In the genomic region with DNA sequence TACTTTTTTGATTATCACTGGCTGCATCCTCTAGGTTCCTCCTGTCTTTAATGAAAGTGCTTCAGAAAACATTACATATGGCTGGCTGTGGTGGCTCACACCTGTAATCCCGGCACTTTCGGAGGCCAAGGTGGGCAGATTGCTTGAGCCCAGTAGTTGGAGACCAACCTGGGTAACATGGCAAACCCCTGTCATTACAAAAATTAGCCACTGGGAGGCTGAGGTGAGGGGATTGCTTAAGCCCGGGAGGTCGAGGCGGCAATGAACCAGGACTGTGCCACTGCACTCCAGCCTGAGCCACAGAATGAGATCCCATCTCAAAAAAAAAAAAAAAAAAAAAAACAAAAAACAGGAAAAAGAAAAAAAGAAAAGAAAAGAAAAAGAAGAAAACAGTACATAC, we compare ENCODE assay signal across 11 cellular contexts. TPM values are rescaled to one million over a fixed set of nuclear protein-coding genes. Genes with fewer than 3 reads are reported as not detected.
DNase-seq lines count a peak whose midpoint lies in the region; ATAC-seq, FAIRE-seq and TF ChIP-seq lines count a peak whose summit lies in the region.
"Had no signal": no experiment of that assay in that cellular context is flagged by ENCODE, and none has a peak within 500 bp of the region (broad histone marks: within the 10 kb centered on the region; RNA-seq: fewer than 3 reads in every experiment).

No MANE protein-coding gene starts in this region.

- H3K79me2 ChIP-seq in Loucy (ENCODE audit: insufficient read depth, low read length) (no peaks in the 10 kb centered on the region), smooth muscle cell (ENCODE audit: low read depth) (no peaks in the 10 kb centered on the region)

- H3K27me3 ChIP-seq in Loucy (ENCODE audit: insufficient read depth, low read length, poor library complexity, severe bottlenecking), result no peaks in the 10 kb centered on the region
- H3K27me3 ChIP-seq in endodermal cell (ENCODE audit: control insufficient read depth, insufficient read depth, low read length, poor library complexity, severe bottlenecking), result no peaks in the 10 kb centered on the region
- no peaks in the 10 kb centered on the region for H3K27me3 ChIP-seq in smooth muscle cell (ENCODE audit: low read depth)

- POLR2A ChIA-PET in activated CD8-positive, alpha-beta T cell treated with anti-CD3 and anti-CD28 coated beads for 36 hours (lab: Charles Lee), result no interaction called here
- POLR2A ChIA-PET in activated CD8-positive, alpha-beta T cell treated with anti-CD3 and anti-CD28 coated beads, Interleukin-2, amount 10 ng/mL, durations not matched to agents 7 days and 5 days (lab: Charles Lee), result no interaction called here

- H3K9me3 ChIP-seq in Loucy (ENCODE audit: insufficient read depth, low read depth, low read length) (no peaks in the 10 kb centered on the region), endodermal cell (ENCODE audit: control insufficient read depth, low read length) (peaks cover 10% of the 10 kb centered on the region), smooth muscle cell (replicated peaks; ENCODE audit: low read depth) (no peaks in the 10 kb centered on the region)
- H3K9me3 ChIP-seq: HAP-1 had no signal

- no peak for DNase-seq in activated CD8-positive, alpha-beta T cell treated with anti-CD3 and anti-CD28 coated beads for 36 hours
- DNase-seq in activated CD8-positive, alpha-beta T cell treated with anti-CD3 and anti-CD28 coated beads, Interleukin-2, amount 10 ng/mL, durations not matched to agents 7 days and 5 days, result no peak
- DNase-seq in endodermal cell (peak; percentile 78), smooth muscle cell (lab: John Stamatoyannopoulos, UW; ENCODE audit: unreplicated experiment) (no peak), GM12892 (ENCODE audit: insufficient read length) (no peak), ureter (ENCODE audit: low spot score) (no peak)
- DNase-seq in effector memory CD8-positive, alpha-beta T cell, result no peak
- DNase-seq: activated T-cell treated with anti-CD3 and anti-CD28 coated beads, Interleukin-2, amount 50 U/mL, for 1 hour; CD4-positive, alpha-beta memory T cell had no signal

- H4K20me1 ChIP-seq in Loucy (ENCODE audit: insufficient read depth, low read length, poor library complexity, severe bottlenecking) (no peaks in the 10 kb centered on the region), smooth muscle cell (ENCODE audit: low read depth) (no peaks in the 10 kb centered on the region)

- peak; percentile 66 for ATAC-seq in activated CD8-positive, alpha-beta T cell treated with anti-CD3 and anti-CD28 coated beads for 36 hours
- ATAC-seq in activated CD8-positive, alpha-beta T cell treated with anti-CD3 and anti-CD28 coated beads, Interleukin-2, amount 10 ng/mL, durations not matched to agents 7 days and 5 days, result no peak
- ATAC-seq in effector memory CD8-positive, alpha-beta T cell (replicated peaks), result no peak

- CTCF ChIA-PET in activated CD8-positive, alpha-beta T cell treated with anti-CD3 and anti-CD28 coated beads for 36 hours (lab: Charles Lee), result no interaction called here
- CTCF ChIA-PET in activated CD8-positive, alpha-beta T cell treated with anti-CD3 and anti-CD28 coated beads, Interleukin-2, amount 10 ng/mL, durations not matched to agents 7 days and 5 days (lab: Charles Lee), result interaction anchor here (1.1 kb wide), 1 partner anchor 34 kb away, joined by 4 read pairs; no protein-coding TSS in a partner anchor

- peaks cover 21% of the 10 kb centered on the region for H3K36me3 Mint-ChIP-seq in activated CD8-positive, alpha-beta T cell treated with anti-CD3 and anti-CD28 coated beads for 36 hours (ENCODE audit: low read depth)
- peaks cover 13% of the 10 kb centered on the region for H3K36me3 Mint-ChIP-seq in activated CD8-positive, alpha-beta T cell treated with anti-CD3 and anti-CD28 coated beads, Interleukin-2, amount 10 ng/mL, durations not matched to agents 7 days and 5 days (ENCODE audit: low read depth)
- H3K36me3 Mint-ChIP-seq in endodermal cell (ENCODE audit: low read depth), result peaks cover 66% of the 10 kb centered on the region
- H3K36me3 Mint-ChIP-seq in effector memory CD8-positive, alpha-beta T cell (ENCODE audit: insufficient read depth), result no peaks in the 10 kb centered on the region

- H2AFZ ChIP-seq in Loucy (ENCODE audit: low read length), result no peak overlapping the region
- no peak overlapping the region for H2AFZ ChIP-seq in smooth muscle cell (ENCODE audit: low read depth)

- H3K4me3 ChIP-seq in Loucy (ENCODE audit: low read length, poor library complexity, severe bottlenecking), result no peak overlapping the region
- no peak overlapping the region for H3K4me3 ChIP-seq in endodermal cell (ENCODE audit: low read length)
- H3K4me3 ChIP-seq in smooth muscle cell, result no peak overlapping the region
- H3K4me3 ChIP-seq: HAP-1 had no signal

- peaks cover 4% of the 10 kb centered on the region for H3K9me3 Mint-ChIP-seq in activated CD8-positive, alpha-beta T cell treated with anti-CD3 and anti-CD28 coated beads for 36 hours
- no peaks in the 10 kb centered on the region for H3K9me3 Mint-ChIP-seq in activated CD8-positive, alpha-beta T cell treated with anti-CD3 and anti-CD28 coated beads, Interleukin-2, amount 10 ng/mL, durations not matched to agents 7 days and 5 days (ENCODE audit: insufficient read depth)
- H3K9me3 Mint-ChIP-seq in endodermal cell, result peaks cover 13% of the 10 kb centered on the region
- H3K9me3 Mint-ChIP-seq in effector memory CD8-positive, alpha-beta T cell, result no peaks in the 10 kb centered on the region
- H3K9me3 Mint-ChIP-seq: CD4-positive, alpha-beta memory T cell had no signal

- FAIRE-seq in GM12892 (lab: Jason Lieb, UNC), result no peak

- no peaks in the 10 kb centered on the region for H3K4me1 Mint-ChIP-seq in activated CD8-positive, alpha-beta T cell treated with anti-CD3 and anti-CD28 coated beads for 36 hours (ENCODE audit: low read depth)
- H3K4me1 Mint-ChIP-seq in activated CD8-positive, alpha-beta T cell treated with anti-CD3 and anti-CD28 coated beads, Interleukin-2, amount 10 ng/mL, durations not matched to agents 7 days and 5 days (ENCODE audit: low read depth), result no peaks in the 10 kb centered on the region
- peaks cover 30% of the 10 kb centered on the region for H3K4me1 Mint-ChIP-seq in endodermal cell
- no peaks in the 10 kb centered on the region for H3K4me1 Mint-ChIP-seq in effector memory CD8-positive, alpha-beta T cell (ENCODE audit: low read depth in 2 of 2)
- H3K4me1 Mint-ChIP-seq: CD4-positive, alpha-beta memory T cell had no signal

- TF ChIP-seq POLR2A in GM12892 (IDR thresholded peaks at IDR 0.05; ENCODE audit: low read depth, low read length), result no peak

- no peaks in the 10 kb centered on the region for H3K27me3 Mint-ChIP-seq in activated CD8-positive, alpha-beta T cell treated with anti-CD3 and anti-CD28 coated beads for 36 hours
- no peaks in the 10 kb centered on the region for H3K27me3 Mint-ChIP-seq in activated CD8-positive, alpha-beta T cell treated with anti-CD3 and anti-CD28 coated beads, Interleukin-2, amount 10 ng/mL, durations not matched to agents 7 days and 5 days (ENCODE audit: low read depth)
- no peaks in the 10 kb centered on the region for H3K27me3 Mint-ChIP-seq in endodermal cell (ENCODE audit: insufficient read depth)
- H3K27me3 Mint-ChIP-seq in effector memory CD8-positive, alpha-beta T cell, result no peaks in the 10 kb centered on the region
- H3K27me3 Mint-ChIP-seq: CD4-positive, alpha-beta memory T cell had no signal

- no peak overlapping the region for H3K27ac Mint-ChIP-seq in activated CD8-positive, alpha-beta T cell treated with anti-CD3 and anti-CD28 coated beads for 36 hours
- H3K27ac Mint-ChIP-seq in activated CD8-positive, alpha-beta T cell treated with anti-CD3 and anti-CD28 coated beads, Interleukin-2, amount 10 ng/mL, durations not matched to agents 7 days and 5 days, result no peak overlapping the region
- peak overlapping the region; percentile 84 for H3K27ac Mint-ChIP-seq in endodermal cell
- H3K27ac Mint-ChIP-seq in effector memory CD8-positive, alpha-beta T cell, result no peak overlapping the region
- H3K27ac Mint-ChIP-seq: CD4-positive, alpha-beta memory T cell had no signal

- intact Hi-C loops in activated CD8-positive, alpha-beta T cell treated with anti-CD3 and anti-CD28 coated beads for 36 hours (cut with micrococcal nuclease), result no loop called here

- H3K36me3 ChIP-seq in Loucy (ENCODE audit: insufficient read depth, low read length) (peaks cover 10% of the 10 kb centered on the region; the same call in 1 of the 2 replicates), endodermal cell (ENCODE audit: control insufficient read depth, insufficient read depth, low read length) (peaks cover 16% of the 10 kb centered on the region), smooth muscle cell (ENCODE audit: low read depth) (no peaks in the 10 kb centered on the region)

- H3K4me3 Mint-ChIP-seq in activated CD8-positive, alpha-beta T cell treated with anti-CD3 and anti-CD28 coated beads for 36 hours, result no peak overlapping the region
- no peak overlapping the region for H3K4me3 Mint-ChIP-seq in activated CD8-positive, alpha-beta T cell treated with anti-CD3 and anti-CD28 coated beads, Interleukin-2, amount 10 ng/mL, durations not matched to agents 7 days and 5 days
- no peak overlapping the region for H3K4me3 Mint-ChIP-seq in endodermal cell
- no peak overlapping the region for H3K4me3 Mint-ChIP-seq in effector memory CD8-positive, alpha-beta T cell
- H3K4me3 Mint-ChIP-seq: CD4-positive, alpha-beta memory T cell had no signal

- no peaks in the 10 kb centered on the region for H3K9me2 ChIP-seq in Loucy (replicated peaks; ENCODE audit: low read depth, low read length)

- 91 to 94% methylated on average over 5 of the region's 5 CpGs for WGBS in endodermal cell (ENCODE audit: insufficient coverage in 1 of 2, insufficient read length in 1 of 2), 2 experiments
- 82% methylated on average over 5 of the region's 5 CpGs for WGBS in smooth muscle cell (ENCODE audit: low lambda C conversion rate)

- H3K9ac ChIP-seq in Loucy (ENCODE audit: low read depth, low read length, poor library complexity, severe bottlenecking), result no peak overlapping the region
- H3K9ac ChIP-seq in endodermal cell (ENCODE audit: extremely low read depth, low read length, poor library complexity, severe bottlenecking), result no peak overlapping the region
- no peak overlapping the region for H3K9ac ChIP-seq in smooth muscle cell (ENCODE audit: low read depth)

- H3K27ac ChIP-seq in endodermal cell (ENCODE audit: low read depth, low read length), result no peak overlapping the region
- no peak overlapping the region for H3K27ac ChIP-seq in smooth muscle cell (ENCODE audit: low read depth)

- H3K4me2 ChIP-seq in Loucy (ENCODE audit: low read depth, low read length, poor library complexity, severe bottlenecking), result no peak overlapping the region
- H3K4me2 ChIP-seq in smooth muscle cell, result no peak overlapping the region

- H3K4me1 ChIP-seq in Loucy (ENCODE audit: insufficient read depth, low read length, poor library complexity, severe bottlenecking), result no peaks in the 10 kb centered on the region
- peaks cover 4% of the 10 kb centered on the region for H3K4me1 ChIP-seq in endodermal cell (ENCODE audit: control insufficient read depth, insufficient read depth, low read length)
- no peaks in the 10 kb centered on the region for H3K4me1 ChIP-seq in smooth muscle cell (ENCODE audit: low read depth)
- H3K4me1 ChIP-seq: HAP-1 had no signal

- H3F3A ChIP-seq in Loucy (ENCODE audit: low read depth) (no peaks in the 10 kb centered on the region), smooth muscle cell (ENCODE audit: low read depth) (no peaks in the 10 kb centered on the region)

- peak; percentile 30 for TF ChIP-seq CTCF in activated CD8-positive, alpha-beta T cell treated with anti-CD3 and anti-CD28 coated beads for 36 hours (IDR thresholded peaks at IDR 0.05)
- TF ChIP-seq CTCF in Loucy (conservative IDR thresholded peaks at IDR 0.05; ENCODE audit: low read length), result peak; percentile 39
- TF ChIP-seq CTCF in endodermal cell (conservative IDR thresholded peaks at IDR 0.05), result peak; percentile 68
- peak; percentile 15 for TF ChIP-seq CTCF in smooth muscle cell (IDR thresholded peaks at IDR 0.05; ENCODE audit: borderline replicate concordance, insufficient read depth, poor library complexity, severe bottlenecking)

RNA-seq across cellular contexts. Expression of a gene that starts 35.3 kb away (rescaled TPM):
- total RNA-seq in activated CD8-positive, alpha-beta T cell treated with anti-CD3 and anti-CD28 coated beads for 36 hours, result 1 to 10 TPM; 5.8 to 6.3 TPM
- total RNA-seq in activated CD8-positive, alpha-beta T cell treated with anti-CD3 and anti-CD28 coated beads, Interleukin-2, amount 10 ng/mL, durations not matched to agents 7 days and 5 days, result 1 to 10 TPM; 3.6 to 3.8 TPM
- 10 to 100 TPM; 18.0 to 28.6 TPM for total RNA-seq in endodermal cell
- polyA plus RNA-seq in endodermal cell (2013, experiment 1 of 2), result 8.2 TPM
- 7.8 TPM for polyA plus RNA-seq in endodermal cell (2013, experiment 2 of 2)
- 2.7 and 3.5 TPM in 2 replicates for total RNA-seq in smooth muscle cell
- polyA plus RNA-seq in smooth muscle cell, result 0.91 and 2.3 TPM in 2 replicates
- polyA plus RNA-seq in GM12892 (2012; ENCODE audit: missing spikeins), result 1.8 TPM
- total RNA-seq in ureter, result 7.0 TPM

RNA-seq across cellular contexts. Expression of a gene that starts 52.0 kb away (rescaled TPM):
- total RNA-seq in activated CD8-positive, alpha-beta T cell treated with anti-CD3 and anti-CD28 coated beads for 36 hours, result 10 to 100 TPM; 17.2 to 18.0 TPM
- 10 to 100 TPM; 14.8 to 18.1 TPM for total RNA-seq in activated CD8-positive, alpha-beta T cell treated with anti-CD3 and anti-CD28 coated beads, Interleukin-2, amount 10 ng/mL, durations not matched to agents 7 days and 5 days
- total RNA-seq in endodermal cell (10 to 100 TPM; 20.5 to 26.1 TPM), smooth muscle cell (13.3 and 19.0 TPM in 2 replicates), ureter (23.9 TPM)
- 23.4 TPM for polyA plus RNA-seq in endodermal cell (2013, experiment 1 of 2)
- 20.4 TPM for polyA plus RNA-seq in endodermal cell (2013, experiment 2 of 2)
- polyA plus RNA-seq in smooth muscle cell, result 23.1 and 26.5 TPM in 2 replicates
- 21.8 TPM for polyA plus RNA-seq in GM12892 (2012; ENCODE audit: missing spikeins)

Comparison
In these comparisons a context has a peak if more than half of its experiments do, and no peak if none do; other contexts are left out.
1. CTCF ChIP-seq: peak in every context shown above with its lines; median percentile 68 in endodermal cell; 39 in Loucy; 30 in activated CD8-positive, alpha-beta T cell treated with anti-CD3 and anti-CD28 coated beads for 36 hours; 15 in smooth muscle cell.